In the genomic region with DNA sequence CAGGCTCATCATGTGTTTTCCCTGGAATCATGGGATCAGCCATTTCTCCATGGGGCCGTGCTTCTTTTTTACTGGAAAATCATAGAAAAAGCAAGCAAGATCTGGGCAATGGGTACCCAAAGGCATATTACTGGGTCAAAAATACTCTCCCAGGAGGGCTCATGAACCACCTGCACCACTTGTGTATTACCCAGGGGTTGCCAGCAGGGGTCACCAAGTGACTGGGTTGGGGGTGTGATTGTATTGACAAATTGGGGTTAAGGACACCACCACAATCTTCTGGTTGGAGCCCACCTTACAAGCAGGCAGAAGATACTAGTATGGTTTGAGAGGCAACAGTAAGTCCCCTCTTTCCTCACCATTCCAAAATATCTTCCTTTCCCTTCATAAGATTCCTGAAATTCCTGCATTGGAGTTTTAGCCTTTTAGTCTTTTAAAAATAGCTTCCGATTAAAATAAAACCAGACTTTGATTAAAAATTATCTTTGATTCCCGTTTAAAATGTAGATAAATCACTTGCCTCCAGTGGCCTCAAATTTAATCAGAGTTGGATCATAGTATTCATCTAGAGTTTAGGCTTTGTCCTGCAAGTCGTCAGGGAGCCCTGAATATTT, we compare ENCODE assay signal across 9 cellular contexts.
DNase-seq lines count a peak whose midpoint lies in the region; ATAC-seq and TF ChIP-seq lines count a peak whose summit lies in the region.
"Had no signal": no experiment of that assay in that cellular context is flagged by ENCODE, and none has a peak within 500 bp of the region (broad histone marks: within the 10 kb centered on the region; RNA-seq: fewer than 3 reads in every experiment).

No MANE protein-coding gene starts in this region.

- H3K4me1 ChIP-seq in parathyroid adenoma, result no peaks in the 10 kb centered on the region

- ATAC-seq in GM21423 (IDR thresholded peaks at IDR 0.05; ENCODE audit: unreplicated experiment) (peak; percentile 72), omental fat pad (ENCODE audit: low FRiP score) (no peak)
- ATAC-seq in activated CD8-positive, alpha-beta T cell treated with anti-CD3 and anti-CD28 coated beads, Interleukin-2, amount 10 ng/mL, durations not matched to agents 7 days and 5 days, result no peak

- H3K36me3 ChIP-seq in parathyroid adenoma (ENCODE audit: control insufficient read depth, insufficient read depth, low read length), result no peaks in the 10 kb centered on the region

- H3K4me2 ChIP-seq in parathyroid adenoma (ENCODE audit: low read length), result no peak overlapping the region

- no peaks in the 10 kb centered on the region for H3K9me3 ChIP-seq in parathyroid adenoma (ENCODE audit: control insufficient read depth, low read length)

- TF ChIP-seq CTCF in LNCAP (IDR thresholded peaks at IDR 0.05), result peak; percentile 68
- TF ChIP-seq CTCF in parathyroid adenoma (IDR thresholded peaks at IDR 0.05), result peak; percentile 79
- TF ChIP-seq CTCF in omental fat pad (IDR thresholded peaks at IDR 0.05), result no peak

- no peak overlapping the region for H2AFZ ChIP-seq in parathyroid adenoma

- DNase-seq in G401 (ENCODE audit: low spot score), result peak; percentile 5
- DNase-seq in activated CD8-positive, alpha-beta T cell treated with anti-CD3 and anti-CD28 coated beads, Interleukin-2, amount 10 ng/mL, durations not matched to agents 7 days and 5 days, result peak; percentile 56
- DNase-seq in fibroblast of peridontal ligament (ENCODE audit: extremely low read depth), result peak; percentile 1
- no peak for DNase-seq in omental fat pad (ENCODE audit: low spot score)
- no peak for DNase-seq in H4 (ENCODE audit: low spot score)

- in situ Hi-C loops in G401 (cut with HindIII; ENCODE audit: low sequenced_read_pairs), result no loop called here

- POLR2A ChIA-PET in activated CD8-positive, alpha-beta T cell treated with anti-CD3 and anti-CD28 coated beads, Interleukin-2, amount 10 ng/mL, durations not matched to agents 7 days and 5 days (lab: Charles Lee), result interaction anchor here (0.7 kb wide), 1 partner anchor 734 kb away, joined by 3 read pairs; no protein-coding TSS in a partner anchor

- H3K36me3 Mint-ChIP-seq in activated CD8-positive, alpha-beta T cell treated with anti-CD3 and anti-CD28 coated beads, Interleukin-2, amount 10 ng/mL, durations not matched to agents 7 days and 5 days (ENCODE audit: low read depth), result no peaks in the 10 kb centered on the region
- H3K36me3 Mint-ChIP-seq: activated naive CD4-positive, alpha-beta T cell treated with anti-CD3 and anti-CD28 coated beads, Interleukin-2, amount 50 U/mL, for 72 hours had no signal

- H3K4me1 Mint-ChIP-seq in activated CD8-positive, alpha-beta T cell treated with anti-CD3 and anti-CD28 coated beads, Interleukin-2, amount 10 ng/mL, durations not matched to agents 7 days and 5 days (ENCODE audit: low read depth), result no peaks in the 10 kb centered on the region

- no peaks in the 10 kb centered on the region for H3K27me3 ChIP-seq in parathyroid adenoma (ENCODE audit: control insufficient read depth, insufficient read depth, low read length)

- no peak overlapping the region for H3K4me3 Mint-ChIP-seq in activated CD8-positive, alpha-beta T cell treated with anti-CD3 and anti-CD28 coated beads, Interleukin-2, amount 10 ng/mL, durations not matched to agents 7 days and 5 days

- no peaks in the 10 kb centered on the region for H3K79me2 ChIP-seq in parathyroid adenoma

- H3K9me3 Mint-ChIP-seq in activated CD8-positive, alpha-beta T cell treated with anti-CD3 and anti-CD28 coated beads, Interleukin-2, amount 10 ng/mL, durations not matched to agents 7 days and 5 days (ENCODE audit: insufficient read depth), result no peaks in the 10 kb centered on the region
- H3K9me3 Mint-ChIP-seq: activated naive CD4-positive, alpha-beta T cell treated with anti-CD3 and anti-CD28 coated beads, Interleukin-2, amount 50 U/mL, for 72 hours had no signal

- H3K27ac Mint-ChIP-seq in activated CD8-positive, alpha-beta T cell treated with anti-CD3 and anti-CD28 coated beads, Interleukin-2, amount 10 ng/mL, durations not matched to agents 7 days and 5 days, result no peak overlapping the region
- H3K27ac Mint-ChIP-seq: activated naive CD4-positive, alpha-beta T cell treated with anti-CD3 and anti-CD28 coated beads, Interleukin-2, amount 50 U/mL, for 72 hours had no signal

- no peak overlapping the region for H3K27ac ChIP-seq in parathyroid adenoma

- no peak overlapping the region for H3K9ac ChIP-seq in parathyroid adenoma

- CTCF ChIA-PET in activated CD8-positive, alpha-beta T cell treated with anti-CD3 and anti-CD28 coated beads, Interleukin-2, amount 10 ng/mL, durations not matched to agents 7 days and 5 days (lab: Charles Lee), result interaction anchor here (0.6 to 0.7 kb wide), 2 partner anchors 10 to 1516 kb away, joined by 3 read pairs; no protein-coding TSS in a partner anchor

- peaks cover 7% of the 10 kb centered on the region for H3K27me3 Mint-ChIP-seq in activated CD8-positive, alpha-beta T cell treated with anti-CD3 and anti-CD28 coated beads, Interleukin-2, amount 10 ng/mL, durations not matched to agents 7 days and 5 days (ENCODE audit: low read depth)

- no peak overlapping the region for H3K4me3 ChIP-seq in parathyroid adenoma (ENCODE audit: low read depth, low read length)

Comparison
In these comparisons a context has a peak if more than half of its experiments do, and no peak if none do; other contexts are left out.
1. DNase-seq: peak in G401 (single experiment), activated CD8-positive, alpha-beta T cell treated with anti-CD3 and anti-CD28 coated beads, Interleukin-2, amount 10 ng/mL, durations not matched to agents 7 days and 5 days (single experiment) and fibroblast of peridontal ligament (single experiment); none in omental fat pad (single experiment) and H4 (single experiment).
2. CTCF ChIP-seq: peak in LNCAP (single experiment) and parathyroid adenoma (single experiment); none in omental fat pad (0 of 3).